In genomic region chr6:147881432-147881831, GRCh38 we compare ENCODE assay signal across 19 cellular contexts.
DNase-seq lines count a peak whose midpoint lies in the region; ATAC-seq and TF ChIP-seq lines count a peak whose summit lies in the region.
"Had no signal": no experiment of that assay in that cellular context is flagged by ENCODE, and none has a peak within 500 bp of the region (broad histone marks: within the 10 kb centered on the region; RNA-seq: fewer than 3 reads in every experiment).

No MANE protein-coding gene starts in this region.

- TF ChIP-seq CTCF in GM20000 (IDR thresholded peaks at IDR 0.05; ENCODE audit: extremely low read depth, missing control alignments) = no peak

- no peak overlapping the region for H4K5ac ChIP-seq in mesendoderm (ENCODE audit: low read length)

- DNase-seq in H7 (peak; percentile 6), NT2/D1 (ENCODE audit: low read depth, low spot score) (peak; percentile 20), mesendoderm (peak; percentile 34), GM20000 (ENCODE audit: low spot score) (no peak), glomerular visceral epithelial cell (ENCODE audit: extremely low spot score) (no peak), inferior parietal cortex (ENCODE audit: extremely low spot score) (no peak)
- DNase-seq: AML-193; Caco-2; CD4-positive, alpha-beta T cell; DND-41; EL; GOT3; HCEC 1CT; Karpas-422; KBM-7 had no signal

- WGBS in mesendoderm (ENCODE audit: extremely low coverage, insufficient coverage, low lambda C conversion rate) = no CpG with 5 or more reads among the region's 6 CpGs

- H3K36me3 ChIP-seq in H7 (replicated peaks; ENCODE audit: control insufficient read depth, insufficient read depth, low read length) = no peaks in the 10 kb centered on the region
- H3K36me3 ChIP-seq in NT2/D1 (ENCODE audit: insufficient read depth, insufficient read length, low read length) = no peaks in the 10 kb centered on the region
- no peaks in the 10 kb centered on the region for H3K36me3 ChIP-seq in mesendoderm (ENCODE audit: control insufficient read depth, insufficient read depth, low read length)

- no peak overlapping the region for H4K8ac ChIP-seq in mesendoderm (ENCODE audit: low read depth, low read length)

- ATAC-seq in GM19324 (IDR thresholded peaks at IDR 0.05; ENCODE audit: low FRiP score, unreplicated experiment) = no peak
- ATAC-seq: HepG2 had no signal

- no peak overlapping the region for H3K56ac ChIP-seq in mesendoderm (ENCODE audit: low read length)

- H3K18ac ChIP-seq in mesendoderm (ENCODE audit: low read length) = no peak overlapping the region

- no peaks in the 10 kb centered on the region for H3K79me1 ChIP-seq in mesendoderm (ENCODE audit: low read length)

- H3K27me3 ChIP-seq in H7 (ENCODE audit: control insufficient read depth, insufficient read depth, low read length) (no peaks in the 10 kb centered on the region), NT2/D1 (ENCODE audit: insufficient read depth, insufficient read length) (no peaks in the 10 kb centered on the region), mesendoderm (ENCODE audit: insufficient read depth, low read length, poor library complexity) (no peaks in the 10 kb centered on the region)

- no peak overlapping the region for H2BK5ac ChIP-seq in mesendoderm (ENCODE audit: low read length)

- H3K4me1 ChIP-seq in NT2/D1 (ENCODE audit: insufficient read depth, insufficient read length) (no peaks in the 10 kb centered on the region), mesendoderm (ENCODE audit: control insufficient read depth, low read depth, low read length) (no peaks in the 10 kb centered on the region)
- H3K4me1 ChIP-seq: Caco-2 had no signal

- no peak overlapping the region for H3K23ac ChIP-seq in mesendoderm (ENCODE audit: low read length)

- no peak overlapping the region for H3K9ac ChIP-seq in NT2/D1 (ENCODE audit: insufficient read length, low read depth)
- H3K9ac ChIP-seq in mesendoderm (ENCODE audit: low read length) = no peak overlapping the region

- H3K4me3 ChIP-seq in H7 (ENCODE audit: insufficient read depth, low read depth, low read length) = no peak overlapping the region
- no peak overlapping the region for H3K4me3 ChIP-seq in NT2/D1 (ENCODE audit: insufficient read length, low read depth)
- no peak overlapping the region for H3K4me3 ChIP-seq in mesendoderm (ENCODE audit: low read length)

- H3K4me2 ChIP-seq in mesendoderm (ENCODE audit: low read length) = no peak overlapping the region

- H3K9me3 ChIP-seq in NT2/D1 (ENCODE audit: insufficient read depth, low read length) = no peaks in the 10 kb centered on the region
- H3K9me3 ChIP-seq: Caco-2 had no signal

- H3K27ac ChIP-seq in mesendoderm (ENCODE audit: low read depth, low read length) = no peak overlapping the region
- H3K27ac ChIP-seq: C4-2B, HL-60 had no signal

- H3K79me2 ChIP-seq in mesendoderm (ENCODE audit: control insufficient read depth, insufficient read depth, low read length) = no peaks in the 10 kb centered on the region

- no peak overlapping the region for H2BK120ac ChIP-seq in mesendoderm (ENCODE audit: low read depth, low read length)

- H2BK15ac ChIP-seq in mesendoderm (replicated peaks; ENCODE audit: low read depth) = no peak overlapping the region

- no peak overlapping the region for H3K4ac ChIP-seq in mesendoderm (ENCODE audit: low read depth, low read length)

- H2AK5ac ChIP-seq in mesendoderm (ENCODE audit: low read length) = no peak overlapping the region

Comparison
In these comparisons a context has a peak if more than half of its experiments do, and no peak if none do; other contexts are left out.
1. DNase-seq: peak in H7 (single experiment), NT2/D1 (single experiment) and mesendoderm (single experiment); none in GM20000 (single experiment), glomerular visceral epithelial cell (single experiment) and inferior parietal cortex (single experiment).